8 cellular contexts compared by ENCODE assay signal in genomic region chr2:149166958-149167810, GRCh38.
DNase-seq lines count a peak whose midpoint lies in the region; ATAC-seq and TF ChIP-seq lines count a peak whose summit lies in the region.

No MANE protein-coding gene starts in this region.

- H3K27ac Mint-ChIP-seq in T-helper 17 cell, result peak overlapping the region; percentile 69

- H3K9me3 ChIP-seq in T-helper 17 cell (ENCODE audit: control insufficient read depth, low read length, poor library complexity, severe bottlenecking), result no peaks in the 10 kb centered on the region
- no peaks in the 10 kb centered on the region for H3K9me3 ChIP-seq in thyroid gland

- H3K27me3 Mint-ChIP-seq in T-helper 17 cell, result no peaks in the 10 kb centered on the region

- no peak overlapping the region for H3K27ac ChIP-seq in thyroid gland

- H3K27me3 ChIP-seq in thyroid gland, result no peaks in the 10 kb centered on the region

- WGBS in thyroid gland, 2 donors, result 39 to 43% methylated on average over 5 of the region's 5 CpGs

- no peak for TF ChIP-seq POLR2A in thyroid gland (IDR thresholded peaks at IDR 0.05)

- H3K36me3 ChIP-seq in thyroid gland, result no peaks in the 10 kb centered on the region

- intact Hi-C loops in thyroid gland (cut with DNase I), result no loop called here

- no peak overlapping the region for H3K4me3 Mint-ChIP-seq in T-helper 17 cell

- TF ChIP-seq CTCF in GM12864 (IDR thresholded peaks at IDR 0.05; ENCODE audit: low read depth, low read length, missing control alignments) (no peak), thyroid gland (IDR thresholded peaks at IDR 0.05) (no peak)

- H3K36me3 Mint-ChIP-seq in T-helper 17 cell (ENCODE audit: low read depth), result no peaks in the 10 kb centered on the region

- H3K4me1 ChIP-seq in thyroid gland, result no peaks in the 10 kb centered on the region

- DNase-seq in GM12864 (ENCODE audit: low read depth), result peak; percentile 40
- DNase-seq in T-helper 17 cell, result peak in 1 of 3 donors; percentile 23
- DNase-seq in left kidney (ENCODE audit: low read depth, low spot score), result peak; percentile 72
- DNase-seq in epidermal melanocyte (ENCODE audit: insufficient read length, low spot score), result no peak
- DNase-seq in EL, result no peak
- no peak for DNase-seq in OCI-M1 (lab: John Stamatoyannopoulos, UW)
- DNase-seq in thyroid gland, result no peak

- ATAC-seq in HG02798 (IDR thresholded peaks at IDR 0.05; ENCODE audit: poor library complexity, unreplicated experiment) (peak; percentile 61), T-helper 17 cell (peak; percentile 94)

- H3K4me3 ChIP-seq in GM12864 (ENCODE audit: low read depth, low read length), result no peak overlapping the region
- H3K4me3 ChIP-seq in thyroid gland (replicated peaks in 1 of 3), result no peak overlapping the region

- peaks cover 8% of the 10 kb centered on the region for H3K4me1 Mint-ChIP-seq in T-helper 17 cell

Comparison
In these comparisons a context has a peak if more than half of its experiments do, and no peak if none do; other contexts are left out.
1. DNase-seq: peak in GM12864 (single experiment) and left kidney (single experiment); none in epidermal melanocyte (single experiment), EL (single experiment), OCI-M1 (single experiment) and thyroid gland (0 of 2).